ENCODE assay signal across 7 cellular contexts in the genomic region with DNA sequence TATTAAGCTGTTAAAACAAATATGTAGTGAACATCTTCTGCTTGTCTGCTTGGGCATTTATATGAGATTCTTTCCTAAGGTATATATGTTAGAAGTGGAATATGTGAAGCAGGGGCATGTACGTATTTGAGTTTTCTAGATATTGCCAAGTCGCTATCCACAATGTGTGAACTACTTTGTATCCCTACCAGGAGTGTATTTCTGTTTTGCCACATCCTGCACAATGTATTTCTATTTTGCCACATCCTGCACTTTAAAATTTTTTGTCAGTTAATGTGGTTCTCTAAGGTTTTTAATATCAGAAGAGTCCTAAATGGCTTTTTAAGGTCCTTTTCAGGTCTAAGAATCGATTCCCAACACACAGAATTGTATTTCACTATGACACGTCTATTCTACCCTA.
"Had no signal": no experiment of that assay in that cellular context is flagged by ENCODE, and none has a peak within 500 bp of the region (broad histone marks: within the 10 kb centered on the region; RNA-seq: fewer than 3 reads in every experiment).

No MANE protein-coding gene starts in this region.

- DNase-seq: IMR-90, KBM-7, KG1 had no signal

- H3K4me2 ChIP-seq: KMS-11 had no signal

- H3K4me3 ChIP-seq: K562 had no signal

- ATAC-seq: HepG2, K562 had no signal

- H3K27ac ChIP-seq: HL-60, KMS-11 had no signal

- H3K9ac ChIP-seq: KMS-11 had no signal
